Comparison of ENCODE assay signal across 19 cellular contexts in genomic region chr5:176181271-176181855, GRCh38. TPM values are rescaled to one million over a fixed set of nuclear protein-coding genes. Genes with fewer than 3 reads are reported as not detected.
A peak's percentile ranks its signal among the peaks of the same experiment; 100 is the strongest.
DNase-seq lines count a peak whose midpoint lies in the region; TF ChIP-seq lines count a peak whose summit lies in the region.
"Had no signal": no experiment of that assay in that cellular context is flagged by ENCODE, and none has a peak within 500 bp of the region (broad histone marks: within the 10 kb centered on the region; RNA-seq: fewer than 3 reads in every experiment).

No MANE protein-coding gene starts in this region.

- H3K4me1 ChIP-seq in smooth muscle cell (ENCODE audit: low read depth) = no peaks in the 10 kb centered on the region
- H3K4me1 ChIP-seq: A549, BE2C, Peyer's patch had no signal

- 91% methylated on average over 7 of the region's 7 CpGs for WGBS in smooth muscle cell (ENCODE audit: low lambda C conversion rate)

- no peak overlapping the region for H3K4me3 ChIP-seq in smooth muscle cell
- H3K4me3 ChIP-seq: A549, Peyer's patch had no signal

- H3K27me3 ChIP-seq in smooth muscle cell (ENCODE audit: low read depth) = peaks cover 10% of the 10 kb centered on the region
- H3K27me3 ChIP-seq: Peyer's patch had no signal

- peak; percentile 29 for DNase-seq in Daoy (ENCODE audit: low read depth)
- peak; percentile 39 for DNase-seq in astrocyte of the hippocampus (ENCODE audit: low read depth, low spot score)
- DNase-seq in kidney tubule cell (ENCODE audit: low spot score) = peak; percentile 90
- peak; percentile 96 for DNase-seq in renal cortical epithelial cell (ENCODE audit: low read depth)
- DNase-seq in smooth muscle cell (lab: John Stamatoyannopoulos, UW; ENCODE audit: unreplicated experiment) = no peak
- no peak for DNase-seq in posterior cingulate gyrus
- DNase-seq in C1 segment of cervical spinal cord (lab: John Stamatoyannopoulos, UW) = no peak
- DNase-seq in cortex of kidney (lab: John Stamatoyannopoulos, UW) = no peak
- DNase-seq: BE2C; CD4-positive, CD25-positive, alpha-beta regulatory T cell; DMS79; Kasumi-1; NCI-H1417; NCI-H1694 treated with DMSO at 0.1 percent for 48 hours; NCI-H2081 treated with DMSO at 0.1 percent for 48 hours; NCI-H2171 treated with DMSO at 0.1 percent for 48 hours; NCI-H524 treated with DMSO at 0.1 percent for 48 hours; Peyer's patch had no signal

- H2AFZ ChIP-seq in smooth muscle cell (ENCODE audit: low read depth) = no peak overlapping the region

- no peaks in the 10 kb centered on the region for H4K20me1 ChIP-seq in smooth muscle cell (ENCODE audit: low read depth)

- no peak for TF ChIP-seq CTCF in smooth muscle cell (IDR thresholded peaks at IDR 0.05; ENCODE audit: borderline replicate concordance, insufficient read depth, poor library complexity, severe bottlenecking)

- H3F3A ChIP-seq in smooth muscle cell (ENCODE audit: low read depth) = no peaks in the 10 kb centered on the region

- no peaks in the 10 kb centered on the region for H3K9me3 ChIP-seq in smooth muscle cell (replicated peaks; ENCODE audit: low read depth)
- H3K9me3 ChIP-seq: BE2C, Peyer's patch had no signal

- no peaks in the 10 kb centered on the region for H3K79me2 ChIP-seq in smooth muscle cell (ENCODE audit: low read depth)

- H3K9ac ChIP-seq in smooth muscle cell (ENCODE audit: low read depth) = no peak overlapping the region

- no peaks in the 10 kb centered on the region for H3K36me3 ChIP-seq in smooth muscle cell (ENCODE audit: low read depth)
- H3K36me3 ChIP-seq: BE2C, Peyer's patch had no signal

- no peak overlapping the region for H3K4me2 ChIP-seq in smooth muscle cell
- H3K4me2 ChIP-seq: A549 had no signal

- no peak overlapping the region for H3K27ac ChIP-seq in smooth muscle cell (ENCODE audit: low read depth)
- H3K27ac ChIP-seq: A549, Peyer's patch had no signal

- intact Hi-C loops in posterior cingulate gyrus (cut with DNase I) = no loop called here

RNA-seq across cellular contexts. Expression of gene SIMC1, which starts 56.9 kb away (rescaled TPM):
- total RNA-seq in Daoy (2014; rRNA removed; shearing (Covaris generic)) = 9.5 and 12.4 TPM in 2 replicates
- total RNA-seq in renal cortical epithelial cell (2.3 and 7.0 TPM in 2 replicates), smooth muscle cell (11.6 and 16.3 TPM in 2 replicates)
- 12.9 and 15.3 TPM in 2 replicates for polyA plus RNA-seq in smooth muscle cell

Comparison
In these comparisons a context has a peak if more than half of its experiments do, and no peak if none do; other contexts are left out.
1. DNase-seq: peak in Daoy (single experiment), astrocyte of the hippocampus (single experiment), kidney tubule cell (single experiment) and renal cortical epithelial cell (single experiment); none in smooth muscle cell (single experiment), posterior cingulate gyrus (0 of 10), C1 segment of cervical spinal cord (0 of 14) and cortex of kidney (single experiment).